In genomic region chr16:64974381-64974780, GRCh38 we compare ENCODE assay signal across 1 cellular context.
TF ChIP-seq lines count a peak whose summit lies in the region.

No MANE protein-coding gene starts in this region.

TF ChIP-seq in GM23338, 12 proteins besides CTCF, POLR2A, EP300 and RAD21:
- TF ChIP-seq ZNF462 (CRISPR knock-in tag; IDR thresholded peaks at IDR 0.05) (no peak), EZH2 (IDR thresholded peaks at IDR 0.05; ENCODE audit: low read depth, unreplicated experiment) (no peak), ZNF331 (CRISPR knock-in tag; IDR thresholded peaks at IDR 0.05; ENCODE audit: low read depth) (no peak), ZNF114 (CRISPR knock-in tag; IDR thresholded peaks at IDR 0.05) (no peak), EZH2phosphoT487 (IDR thresholded peaks at IDR 0.05; ENCODE audit: unreplicated experiment) (no peak), POLR2AphosphoS5 (IDR thresholded peaks at IDR 0.05; ENCODE audit: low read depth) (no peak), NANOG (IDR thresholded peaks at IDR 0.05; ENCODE audit: borderline replicate concordance) (no peak), STAT1 (IDR thresholded peaks at IDR 0.05; ENCODE audit: unreplicated experiment) (no peak), JUNB (IDR thresholded peaks at IDR 0.05; ENCODE audit: unreplicated experiment) (no peak), REST (IDR thresholded peaks at IDR 0.05; ENCODE audit: unreplicated experiment) (no peak), CREB1 (CRISPR knock-in tag; IDR thresholded peaks at IDR 0.05; ENCODE audit: low read depth) (no peak), ETS1 (IDR thresholded peaks at IDR 0.05) (no peak)
